ENCODE assay signal across 27 cellular contexts in genomic region chr11:10679644-10680043, GRCh38.
"Had no signal": no experiment of that assay in that cellular context is flagged by ENCODE, and none has a peak within 500 bp of the region (broad histone marks: within the 10 kb centered on the region; RNA-seq: fewer than 3 reads in every experiment).

No MANE protein-coding gene starts in this region.

- H3K4me3 ChIP-seq: lower lobe of right lung, ovary, psoas muscle, skin epidermis, spleen, suprapubic skin, thyroid gland, upper lobe of left lung had no signal

- ATAC-seq: esophagus mucosa; foreskin keratinocyte; left ventricle myocardium superior; lower lobe of right lung; natural killer cell; psoas muscle; right cardiac atrium; stimulated activated naive B cell treated with anti-CD40 and anti-IgM and Interleukin-4, amounts not matched to agents 10 μg/mL and 1 μg/mL and 100 μg/mL, for 72 hours had no signal

- H3K4me1 ChIP-seq: foreskin keratinocyte had no signal

- H3K36me3 Mint-ChIP-seq: immature natural killer cell; natural killer cell; stimulated activated naive B cell treated with anti-CD40 and anti-IgM and Interleukin-4, amounts not matched to agents 10 μg/mL and 1 μg/mL and 100 μg/mL, for 72 hours had no signal

- DNase-seq: effector CD8-positive, alpha-beta T cell; endodermal cell; foreskin keratinocyte; hypothalamus; immature natural killer cell; left ventricle myocardium superior; lower lobe of right lung; natural killer cell; occipital lobe; ovary; posterior cingulate gyrus; psoas muscle; right cardiac atrium; spleen; stimulated activated CD4-positive, alpha-beta T cell treated with anti-CD3 and anti-CD28 coated beads, Interleukin-2, amount 100 ng/mL, for 48 hours; stimulated activated naive B cell treated with anti-CD40 and anti-IgM and Interleukin-4, amounts not matched to agents 10 μg/mL and 1 μg/mL and 100 μg/mL, for 72 hours; thyroid gland; upper lobe of left lung had no signal

- H3K27me3 ChIP-seq: ovary, suprapubic skin, thyroid gland, upper lobe of left lung had no signal

- H3K4me3 Mint-ChIP-seq: dendritic cell treated with granulocyte-macrophage colony-stimulating factor and Interleukin-4, amounts not matched to agents 40 ng/mL and 50 ng/mL, for 4 days; endodermal cell; immature natural killer cell; natural killer cell; stimulated activated naive B cell treated with anti-CD40 and anti-IgM and Interleukin-4, amounts not matched to agents 10 μg/mL and 1 μg/mL and 100 μg/mL, for 72 hours; stimulated activated naive CD8-positive, alpha-beta T cell treated with anti-CD3 and anti-CD28 coated beads, Interleukin-15, Interleukin-2, amounts not matched to agents 100 ng/mL and 50 ng/mL, for 24 hours had no signal

- H3K27ac Mint-ChIP-seq: dendritic cell treated with granulocyte-macrophage colony-stimulating factor and Interleukin-4, amounts not matched to agents 40 ng/mL and 50 ng/mL, for 4 days; endodermal cell; immature natural killer cell; natural killer cell; stimulated activated naive CD8-positive, alpha-beta T cell treated with anti-CD3 and anti-CD28 coated beads, Interleukin-15, Interleukin-2, amounts not matched to agents 100 ng/mL and 50 ng/mL, for 24 hours had no signal

- H3K36me3 ChIP-seq: lower lobe of right lung, ovary, spleen, suprapubic skin, thyroid gland, upper lobe of left lung had no signal

- H3K4me1 Mint-ChIP-seq: endodermal cell, immature natural killer cell, natural killer cell had no signal

- H3K9me3 Mint-ChIP-seq: dendritic cell treated with granulocyte-macrophage colony-stimulating factor and Interleukin-4, amounts not matched to agents 40 ng/mL and 50 ng/mL, for 4 days; endodermal cell; immature natural killer cell; natural killer cell; stimulated activated naive B cell treated with anti-CD40 and anti-IgM and Interleukin-4, amounts not matched to agents 10 μg/mL and 1 μg/mL and 100 μg/mL, for 72 hours; stimulated activated naive CD8-positive, alpha-beta T cell treated with anti-CD3 and anti-CD28 coated beads, Interleukin-15, Interleukin-2, amounts not matched to agents 100 ng/mL and 50 ng/mL, for 24 hours had no signal

- H3K27ac ChIP-seq: epithelial cell of prostate, foreskin keratinocyte, lower lobe of right lung, ovary, psoas muscle, skin epidermis, spleen, suprapubic skin, thyroid gland, upper lobe of left lung had no signal

- H3K9me3 ChIP-seq: lower lobe of right lung, ovary, psoas muscle, spleen, suprapubic skin, thyroid gland, upper lobe of left lung had no signal

- FAIRE-seq: colon, keratinocyte, urothelium cell line had no signal
